ENCODE assay signal across 1 cellular context in genomic region chr9:99821187-99822095, GRCh38.
TF ChIP-seq lines count a peak whose summit lies in the region.

Gene NR4A3, plus strand, starts transcription at chr9:99821885. Its CDS starts 6,158 bp downstream, at chr9:99828043.

TF ChIP-seq in GM12878, 131 proteins besides CTCF, POLR2A, EP300 and RAD21 (continued from another document and continues in another):
- no peak for TF ChIP-seq BRCA1 (IDR thresholded peaks at IDR 0.05; ENCODE audit: low read depth, low read length)
- no peak; the same call in 2 of the 3 replicates for TF ChIP-seq POU2F2 (IDR thresholded peaks at IDR 0.05; ENCODE audit: borderline replicate concordance, low read depth, low read length)
- TF ChIP-seq ATF3 (IDR thresholded peaks at IDR 0.05; ENCODE audit: borderline replicate concordance, extremely low read depth, low read depth, low read length), result no peak
- TF ChIP-seq IKZF1 (conservative IDR thresholded peaks at IDR 0.05), result peak; percentile 87
- peak; percentile 53 to 77; a peak in 3 of 4 replicates for TF ChIP-seq BHLHE40 (IDR thresholded peaks at IDR 0.05; ENCODE audit: borderline replicate concordance in 1 of 2, low read depth in 2 of 2, low read length in 1 of 2)
- TF ChIP-seq LARP7 (IDR thresholded peaks at IDR 0.05), result peak; percentile 56; the same call in 1 of the 2 replicates
- TF ChIP-seq SIN3A (IDR thresholded peaks at IDR 0.05; ENCODE audit: low read depth, low read length), result peak; percentile 23; the same call in 1 of the 2 replicates
- peak; percentile 34 for TF ChIP-seq PKNOX1 (IDR thresholded peaks at IDR 0.05)
- no peak for TF ChIP-seq REST (IDR thresholded peaks at IDR 0.05; ENCODE audit: low read depth, low read length)
- peak; percentile 96 for TF ChIP-seq CREM (IDR thresholded peaks at IDR 0.05; ENCODE audit: low read depth)
- TF ChIP-seq YY1 (IDR thresholded peaks at IDR 0.05; ENCODE audit: low read depth, low read length), result 0 out of 2 replicates have a peak, but pooled peaks have one; percentile 41
- no peak for TF ChIP-seq NR2C1 (IDR thresholded peaks at IDR 0.05)
- peak; percentile 85 for TF ChIP-seq MXI1 (IDR thresholded peaks at IDR 0.05; ENCODE audit: low read depth, low read length)
- 0 out of 2 replicates have a peak, but pooled peaks have one; percentile 5 for TF ChIP-seq MEF2A (IDR thresholded peaks at IDR 0.05; ENCODE audit: insufficient read depth, low read depth, low read length)
- no peak for TF ChIP-seq USF2 (IDR thresholded peaks at IDR 0.05; ENCODE audit: borderline replicate concordance, low read depth, low read length)
- TF ChIP-seq MLLT1 (IDR thresholded peaks at IDR 0.05), result peak; percentile 51; the same call in 1 of the 2 replicates
- TF ChIP-seq NR2F1 (conservative IDR thresholded peaks at IDR 0.05), result no peak
- no peak for TF ChIP-seq RAD51 (IDR thresholded peaks at IDR 0.05)
- peak; percentile 66 for TF ChIP-seq POLR2AphosphoS5 (IDR thresholded peaks at IDR 0.05; ENCODE audit: low read length)
- TF ChIP-seq NBN (IDR thresholded peaks at IDR 0.05), result peak; percentile 86
- TF ChIP-seq CHD1 (IDR thresholded peaks at IDR 0.05; ENCODE audit: low read depth, low read length), result 0 out of 2 replicates have a peak, but pooled peaks have one; percentile 41
- TF ChIP-seq HDAC2 (IDR thresholded peaks at IDR 0.05), result no peak
- TF ChIP-seq FOS (IDR thresholded peaks at IDR 0.05; ENCODE audit: borderline replicate concordance, extremely low read depth, insufficient read length), result no peak
- peak; percentile 20 for TF ChIP-seq BCL3 (IDR thresholded peaks at IDR 0.05; ENCODE audit: borderline replicate concordance, insufficient read depth, low read depth, low read length, poor library complexity, severe bottlenecking)
- TF ChIP-seq TARDBP (IDR thresholded peaks at IDR 0.05; ENCODE audit: borderline replicate concordance), result no peak
- TF ChIP-seq HSF1 (IDR thresholded peaks at IDR 0.05; ENCODE audit: low read depth, low read length), result no peak
- no peak for TF ChIP-seq KLF5 (IDR thresholded peaks at IDR 0.05; ENCODE audit: partially characterized antibody)
- peak; percentile 60 for TF ChIP-seq SP1 (IDR thresholded peaks at IDR 0.05; ENCODE audit: low read depth, low read length)
- TF ChIP-seq SREBF2 (IDR thresholded peaks at IDR 0.05; ENCODE audit: low read length), result no peak
- TF ChIP-seq MYC (IDR thresholded peaks at IDR 0.05; ENCODE audit: insufficient read depth, insufficient read length, insufficient replicate concordance, low read length, severe bottlenecking), result no peak
- TF ChIP-seq PAX5 (IDR thresholded peaks at IDR 0.05; ENCODE audit: borderline replicate concordance, low read depth, low read length), result no peak
- TF ChIP-seq JUNB (IDR thresholded peaks at IDR 0.05), result no peak
- TF ChIP-seq KDM1A (IDR thresholded peaks at IDR 0.05; ENCODE audit: borderline replicate concordance), result no peak
- TF ChIP-seq ZNF217 (IDR thresholded peaks at IDR 0.05), result no peak
- TF ChIP-seq POLR2AphosphoS2 (IDR thresholded peaks at IDR 0.05; ENCODE audit: low read depth, low read length), result no peak
- TF ChIP-seq MTA3 (IDR thresholded peaks at IDR 0.05; ENCODE audit: borderline replicate concordance, low read length), result no peak
- peak; percentile 78; the same call in 1 of the 2 replicates for TF ChIP-seq NKRF (conservative IDR thresholded peaks at IDR 0.05)
- TF ChIP-seq RELB (IDR thresholded peaks at IDR 0.05; ENCODE audit: low read depth), result 0 out of 2 replicates have a peak, but pooled peaks have one; percentile 24
- no peak for TF ChIP-seq ZSCAN29 (IDR thresholded peaks at IDR 0.05)
- no peak for TF ChIP-seq FOXM1 (IDR thresholded peaks at IDR 0.05; ENCODE audit: low read depth, low read length)
- peak; percentile 54; the same call in 1 of the 2 replicates for TF ChIP-seq MAX (IDR thresholded peaks at IDR 0.05; ENCODE audit: low read depth, low read length)
- no peak for TF ChIP-seq CEBPZ (IDR thresholded peaks at IDR 0.05; ENCODE audit: low read depth, low read length)
- TF ChIP-seq ATF7 (IDR thresholded peaks at IDR 0.05; ENCODE audit: low read depth), result peak; percentile 84
- peak; percentile 42; the same call in 1 of the 2 replicates for TF ChIP-seq GATAD2B (conservative IDR thresholded peaks at IDR 0.05; ENCODE audit: low read depth)
- no peak for TF ChIP-seq RUNX3 (IDR thresholded peaks at IDR 0.05; ENCODE audit: low read length)
- peak; percentile 69 to 75 for TF ChIP-seq IKZF2 (IDR thresholded peaks at IDR 0.05)
- peak; percentile 40; the same call in 1 of the 2 replicates for TF ChIP-seq IRF4 (IDR thresholded peaks at IDR 0.05; ENCODE audit: low read depth, low read length)
